6 cellular contexts compared by ENCODE assay signal in the genomic region with DNA sequence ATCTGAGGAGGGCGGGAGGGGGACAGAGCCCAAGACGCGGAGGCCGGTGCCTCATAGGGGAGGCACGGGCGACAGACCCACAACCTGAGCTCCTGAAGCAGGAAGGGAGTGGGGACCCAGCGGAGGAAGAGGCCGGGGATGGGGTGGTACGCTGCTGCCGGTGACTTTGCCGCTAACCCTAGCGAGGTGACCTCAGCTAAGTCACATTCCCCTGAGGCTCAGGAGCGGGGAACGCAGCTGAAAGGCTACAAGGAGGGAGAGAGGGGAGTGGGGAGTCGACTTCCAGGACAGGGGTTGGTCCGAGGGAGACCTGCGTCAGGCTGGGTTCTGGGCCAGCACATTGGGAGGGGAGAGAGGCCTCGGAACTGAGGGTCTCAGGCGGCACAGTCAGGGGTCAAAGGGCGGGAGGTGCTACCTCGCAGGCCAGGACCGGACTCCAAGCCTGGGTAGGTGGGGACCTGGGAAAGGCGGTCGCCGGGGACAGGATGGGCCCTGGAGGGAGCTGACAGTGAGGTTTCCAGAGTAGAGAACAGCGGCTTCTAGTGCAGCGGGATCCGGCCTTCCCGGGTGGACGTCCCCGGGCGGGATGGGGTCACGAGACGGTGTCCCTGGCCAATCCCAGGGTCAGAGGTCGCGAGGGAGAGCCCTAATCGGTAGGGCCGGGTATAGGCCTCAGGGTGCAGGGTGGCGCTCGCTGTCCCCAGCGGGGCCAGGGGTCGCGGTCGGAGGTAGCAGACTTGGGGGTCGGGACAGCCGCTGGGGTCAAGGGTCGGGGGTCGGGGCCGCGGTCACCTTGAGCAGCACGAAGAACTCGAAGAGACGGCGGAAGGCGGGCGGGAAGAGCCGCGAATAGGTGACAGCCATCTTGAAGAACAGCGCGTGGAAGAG. TPM values are rescaled to one million over a fixed set of nuclear protein-coding genes. Genes with fewer than 3 reads are reported as not detected.
DNase-seq lines count a peak whose midpoint lies in the region; ATAC-seq and TF ChIP-seq lines count a peak whose summit lies in the region.

No MANE protein-coding gene starts in this region.

- H3K4me3 Mint-ChIP-seq in activated CD8-positive, alpha-beta memory T cell treated with anti-CD3 and anti-CD28 coated beads, Interleukin-2, amount 10 ng/mL, durations not matched to agents 7 days and 5 days: peak overlapping the region; percentile 94

- H3K36me3 Mint-ChIP-seq in activated CD8-positive, alpha-beta memory T cell treated with anti-CD3 and anti-CD28 coated beads, Interleukin-2, amount 10 ng/mL, durations not matched to agents 7 days and 5 days: peaks cover 8% of the 10 kb centered on the region

- no peaks in the 10 kb centered on the region for H3K27me3 ChIP-seq in right lobe of liver

- H3K4me1 Mint-ChIP-seq in activated CD8-positive, alpha-beta memory T cell treated with anti-CD3 and anti-CD28 coated beads, Interleukin-2, amount 10 ng/mL, durations not matched to agents 7 days and 5 days: peaks cover 49% of the 10 kb centered on the region

- H3K27me3 Mint-ChIP-seq in activated CD8-positive, alpha-beta memory T cell treated with anti-CD3 and anti-CD28 coated beads, Interleukin-2, amount 10 ng/mL, durations not matched to agents 7 days and 5 days: no peaks in the 10 kb centered on the region

- H3K27ac Mint-ChIP-seq in activated CD8-positive, alpha-beta memory T cell treated with anti-CD3 and anti-CD28 coated beads, Interleukin-2, amount 10 ng/mL, durations not matched to agents 7 days and 5 days: peak overlapping the region; percentile 91

- peak overlapping the region; percentile 82 to 97 (median 94) for H3K27ac ChIP-seq in right lobe of liver

- H3K9me3 ChIP-seq in right lobe of liver: no peaks in the 10 kb centered on the region

- H3K4me3 ChIP-seq in right lobe of liver: peak overlapping the region; percentile 72 to 81 (median 72)

- no peak for TF ChIP-seq CTCF in right lobe of liver (IDR thresholded peaks at IDR 0.05)

- TF ChIP-seq POLR2A in right lobe of liver (IDR thresholded peaks at IDR 0.05): no peak

- 1% methylated on average over 16 of the region's 60 CpGs for WGBS in right lobe of liver (ENCODE audit: insufficient coverage, low coverage, low lambda C conversion rate, missing lambda C conversion rate)

- H3K9me3 Mint-ChIP-seq in activated CD8-positive, alpha-beta memory T cell treated with anti-CD3 and anti-CD28 coated beads, Interleukin-2, amount 10 ng/mL, durations not matched to agents 7 days and 5 days (ENCODE audit: low read depth): no peaks in the 10 kb centered on the region

- peak; percentile 62 for DNase-seq in activated CD8-positive, alpha-beta memory T cell treated with anti-CD3 and anti-CD28 coated beads, Interleukin-2, amount 10 ng/mL, durations not matched to agents 7 days and 5 days
- peak; percentile 71 to 82 (median 78) for DNase-seq in right lobe of liver
- DNase-seq in NCI-H1105 (lab: John Stamatoyannopoulos, UW): no peak

- intact Hi-C loops in right lobe of liver (cut with DNase I): no loop called here

- CTCF ChIA-PET in activated CD8-positive, alpha-beta memory T cell treated with anti-CD3 and anti-CD28 coated beads, Interleukin-2, amount 10 ng/mL, durations not matched to agents 7 days and 5 days (lab: Charles Lee): interaction anchor here (0.9 to 1.9 kb wide), 9 partner anchors 9 to 224 kb away, joined by 3 to 6 read pairs (median 4); a partner anchor contains a TSS

- peaks cover 0 to 47% (median 11%) of the 10 kb centered on the region in 4 donors for H3K4me1 ChIP-seq in right lobe of liver

- no peaks in the 10 kb centered on the region for H3K36me3 ChIP-seq in right lobe of liver

- peak; percentile 2 for ATAC-seq in GM19324 (IDR thresholded peaks at IDR 0.05; ENCODE audit: low FRiP score, unreplicated experiment)
- ATAC-seq in activated CD8-positive, alpha-beta memory T cell treated with anti-CD3 and anti-CD28 coated beads, Interleukin-2, amount 10 ng/mL, durations not matched to agents 7 days and 5 days: no peak
- peak; percentile 3 to 42 (median 22) for ATAC-seq in right lobe of liver
- no peak for ATAC-seq in HG02588 (IDR thresholded peaks at IDR 0.05; ENCODE audit: unreplicated experiment)
- ATAC-seq in GM19023 (IDR thresholded peaks at IDR 0.05; ENCODE audit: unreplicated experiment): no peak

RNA-seq across cellular contexts. Expression of a gene that starts 0.7 kb away (rescaled TPM):
- total RNA-seq in activated CD8-positive, alpha-beta memory T cell treated with anti-CD3 and anti-CD28 coated beads, Interleukin-2, amount 10 ng/mL, durations not matched to agents 7 days and 5 days: 100 to 1,000 TPM; 172 to 212 TPM
- total RNA-seq in right lobe of liver: 100 to 1,000 TPM in 2 of 6 experiments, 10 to 100 TPM in 4; 82.6 to 180 (median 93.2) TPM

RNA-seq across cellular contexts. Expression of a gene that starts 1.1 kb away (rescaled TPM):
- not detected for total RNA-seq in activated CD8-positive, alpha-beta memory T cell treated with anti-CD3 and anti-CD28 coated beads, Interleukin-2, amount 10 ng/mL, durations not matched to agents 7 days and 5 days
- not detected for total RNA-seq in right lobe of liver

RNA-seq across cellular contexts. Expression of a gene that starts 6.2 kb away (rescaled TPM):
- total RNA-seq in activated CD8-positive, alpha-beta memory T cell treated with anti-CD3 and anti-CD28 coated beads, Interleukin-2, amount 10 ng/mL, durations not matched to agents 7 days and 5 days: 100 to 1,000 TPM; 295 to 296 TPM
- total RNA-seq in right lobe of liver: 10 to 100 TPM; 16.4 to 53.8 (median 22.2) TPM

RNA-seq across cellular contexts. Expression of a gene that starts 19.7 kb away (rescaled TPM):
- 10 to 100 TPM; 62.7 to 72.9 TPM for total RNA-seq in activated CD8-positive, alpha-beta memory T cell treated with anti-CD3 and anti-CD28 coated beads, Interleukin-2, amount 10 ng/mL, durations not matched to agents 7 days and 5 days
- 10 to 100 TPM in 3 of 6 experiments, 1 to 10 TPM in 3; 4.8 to 14.6 (median 9.1) TPM for total RNA-seq in right lobe of liver

RNA-seq across cellular contexts. Expression of a gene that starts 20.0 kb away (rescaled TPM):
- total RNA-seq in activated CD8-positive, alpha-beta memory T cell treated with anti-CD3 and anti-CD28 coated beads, Interleukin-2, amount 10 ng/mL, durations not matched to agents 7 days and 5 days: not detected
- under 1 TPM in 1 of 6 experiments, not detected in 5; 0.06 TPM for total RNA-seq in right lobe of liver

Comparison
In these comparisons a context has a peak if more than half of its experiments do, and no peak if none do; other contexts are left out.
1. ATAC-seq: peak in GM19324 (single experiment) and right lobe of liver (4 of 4); none in activated CD8-positive, alpha-beta memory T cell treated with anti-CD3 and anti-CD28 coated beads, Interleukin-2, amount 10 ng/mL, durations not matched to agents 7 days and 5 days (single experiment), HG02588 (single experiment) and GM19023 (single experiment).
2. RNA of a gene that starts 6.2 kb away (total RNA-seq): 295 to 296 TPM in activated CD8-positive, alpha-beta memory T cell treated with anti-CD3 and anti-CD28 coated beads, Interleukin-2, amount 10 ng/mL, durations not matched to agents 7 days and 5 days; 16.4 to 53.8 TPM in right lobe of liver; every median in the first group is over 4 times any median in the second.